9 cellular contexts compared by ENCODE assay signal in the genomic region with DNA sequence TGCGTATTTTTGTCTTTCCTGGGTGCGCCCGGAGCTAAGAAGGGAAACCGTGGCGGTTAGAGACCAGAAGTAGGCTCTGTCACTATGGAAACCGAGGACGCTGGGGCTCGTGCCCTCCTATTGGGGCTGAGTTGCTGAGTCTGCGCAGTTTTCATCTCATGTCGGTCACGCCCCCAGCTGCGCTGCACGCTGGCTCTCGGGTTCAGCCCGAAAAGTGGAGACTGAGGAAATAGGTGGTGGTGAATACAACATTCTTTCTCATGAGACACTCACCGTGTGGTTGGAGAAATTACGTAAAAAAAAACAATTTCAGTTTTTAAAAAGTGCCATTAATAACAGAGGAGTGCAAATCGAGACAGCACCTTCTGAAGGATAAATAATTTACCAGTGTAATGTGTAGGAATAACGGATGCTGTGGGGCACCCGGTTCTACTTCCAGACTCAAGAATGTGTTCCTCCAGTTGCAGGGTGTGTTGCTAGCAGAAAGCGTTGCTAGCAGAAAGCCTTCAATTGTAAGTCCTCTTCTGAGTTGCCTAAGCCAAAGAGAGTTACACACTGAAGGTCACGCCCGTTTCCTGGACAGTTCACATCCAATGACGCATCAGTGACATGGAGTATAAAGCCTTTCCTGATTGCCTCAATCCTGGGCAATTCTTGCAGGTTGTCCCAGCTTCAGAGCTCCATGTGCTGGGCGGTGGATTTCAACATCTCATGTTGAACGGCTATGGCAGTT. TPM values are rescaled to one million over a fixed set of nuclear protein-coding genes. Genes with fewer than 3 reads are reported as not detected.
DNase-seq lines count a peak whose midpoint lies in the region; ATAC-seq, FAIRE-seq and TF ChIP-seq lines count a peak whose summit lies in the region.
"Had no signal": no experiment of that assay in that cellular context is flagged by ENCODE, and none has a peak within 500 bp of the region (broad histone marks: within the 10 kb centered on the region; RNA-seq: fewer than 3 reads in every experiment).

No MANE protein-coding gene starts in this region.

- ATAC-seq in A549 (peak; percentile 98 to 99), GM18868 (IDR thresholded peaks at IDR 0.05; ENCODE audit: unreplicated experiment) (peak; percentile 92), HG03139 (IDR thresholded peaks at IDR 0.05; ENCODE audit: unreplicated experiment) (peak; percentile 93)

- TF ChIP-seq CTCF in A549 (IDR thresholded peaks at IDR 0.05) (no peak), WI38 (IDR thresholded peaks at IDR 0.05; ENCODE audit: low read depth, low read length) (no peak), bronchial epithelial cell (IDR thresholded peaks at IDR 0.05; ENCODE audit: insufficient read depth, low read length, severe bottlenecking) (no peak)

- H3K27ac ChIP-seq in A549: peak overlapping the region; percentile 62 to 79; a peak in 5 of 6 replicates

- 2% methylated on average over 26 of the region's 26 CpGs for WGBS in A549 (ENCODE audit: missing lambda C conversion rate)

- TF ChIP-seq POLR2A in A549 (IDR thresholded peaks at IDR 0.05; ENCODE audit: low read length): no peak

- FAIRE-seq in A549 (lab: Jason Lieb, UNC): no peak
- peak; percentile 99 for FAIRE-seq in bronchial epithelial cell (lab: Jason Lieb, UNC)
- FAIRE-seq: G401.6 had no signal

- no peaks in the 10 kb centered on the region for H3K27me3 ChIP-seq in bronchial epithelial cell (ENCODE audit: control insufficient read depth, insufficient read depth, low read length)

- H3K4me3 ChIP-seq in A549 (peak overlapping the region; percentile 48), WI38 (ENCODE audit: low read depth, low read length) (peak overlapping the region; percentile 58), bronchial epithelial cell (ENCODE audit: low read depth, low read length) (peak overlapping the region; percentile 46)

- TF ChIP-seq EP300 in A549 (IDR thresholded peaks at IDR 0.05): no peak

- no peak for TF ChIP-seq RAD21 in A549 (conservative IDR thresholded peaks at IDR 0.05 in 1 of 2, IDR thresholded peaks at IDR 0.05 in 1 of 2)

- peak overlapping the region; percentile 80 for H3K4me2 ChIP-seq in A549

- peaks cover 9% of the 10 kb centered on the region; the same call in 2 of the 3 replicates for H3K9me3 ChIP-seq in A549

- POLR2A ChIA-PET in A549 (lab: Yijun Ruan, JAX): interaction anchor here (0.7 to 1.4 kb wide), 2 partner anchors 26 to 49 kb away, joined by 3 to 10 read pairs; partner anchors contain the start of gene MBD1

- H3K36me3 ChIP-seq in bronchial epithelial cell (ENCODE audit: control insufficient read depth, insufficient read depth, low read length): no peaks in the 10 kb centered on the region

- H3K4me1 ChIP-seq in A549: peaks cover 9% of the 10 kb centered on the region; the same call in 2 of the 3 replicates

- peak; percentile 86 to 88 for DNase-seq in A549 (ENCODE audit: low read depth in 1 of 2, low spot score in 1 of 2)
- DNase-seq in NCI-H2196 (lab: John Stamatoyannopoulos, UW; ENCODE audit: unreplicated experiment): peak; percentile 93
- DNase-seq in bronchial epithelial cell (ENCODE audit: low read depth): peak; percentile 97
- peak; percentile 88 for DNase-seq in inferior parietal cortex (ENCODE audit: extremely low spot score)
- DNase-seq in smooth muscle cell of the brain vasculature (ENCODE audit: low read depth, low spot score): peak; percentile 57

- CTCF ChIA-PET in A549 (lab: Yijun Ruan, JAX): interaction anchor here (0.9 to 2.7 kb wide), 2 partner anchors 26 to 49 kb away, joined by 3 to 7 read pairs; no protein-coding TSS in a partner anchor

TF ChIP-seq in A549, 52 proteins besides CTCF, POLR2A, EP300 and RAD21:
- TF ChIP-seq, protein P1, sequence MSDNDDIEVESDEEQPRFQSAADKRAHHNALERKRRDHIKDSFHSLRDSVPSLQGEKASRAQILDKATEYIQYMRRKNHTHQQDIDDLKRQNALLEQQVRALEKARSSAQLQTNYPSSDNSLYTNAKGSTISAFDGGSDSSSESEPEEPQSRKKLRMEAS (IDR thresholded peaks at IDR 0.05): peak; percentile 47; the same call in 1 of the 2 replicates
- TF ChIP-seq, protein P2, sequence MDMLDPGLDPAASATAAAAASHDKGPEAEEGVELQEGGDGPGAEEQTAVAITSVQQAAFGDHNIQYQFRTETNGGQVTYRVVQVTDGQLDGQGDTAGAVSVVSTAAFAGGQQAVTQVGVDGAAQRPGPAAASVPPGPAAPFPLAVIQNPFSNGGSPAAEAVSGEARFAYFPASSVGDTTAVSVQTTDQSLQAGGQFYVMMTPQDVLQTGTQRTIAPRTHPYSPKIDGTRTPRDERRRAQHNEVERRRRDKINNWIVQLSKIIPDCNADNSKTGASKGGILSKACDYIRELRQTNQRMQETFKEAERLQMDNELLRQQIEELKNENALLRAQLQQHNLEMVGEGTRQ (IDR thresholded peaks at IDR 0.05): no peak
- TF ChIP-seq BHLHE40 (IDR thresholded peaks at IDR 0.05; ENCODE audit: low read depth, low read length) (no peak), CEBPB (IDR thresholded peaks at IDR 0.05) (peak; percentile 18 to 67; a peak in 3 of 4 replicates), MYC (IDR thresholded peaks at IDR 0.05; ENCODE audit: borderline replicate concordance, low read length) (peak; percentile 21; the same call in 1 of the 2 replicates), RFX5 (IDR thresholded peaks at IDR 0.05) (peak; percentile 86)

RNA-seq across cellular contexts. Expression of gene CXXC1, which starts 20.4 kb away (rescaled TPM):
- polyA plus RNA-seq in A549 (2011; rRNA removed): 19.1 and 21.2 TPM in 2 replicates
- polyA plus RNA-seq in A549 (2012; cell fraction: cytosol; rRNA removed): 72.5 and 73.3 TPM in 2 replicates
- 287 and 335 TPM in 2 replicates for polyA plus RNA-seq in A549 (2012; cell fraction: nucleus; rRNA removed)
- 51.2 to 57.4 TPM (median 54.3 TPM) in 3 replicates for polyA plus RNA-seq in A549 (2017; fragmentation: RNase III; extraction: RNeasy Plus Mini Kit Qiagen cat#74134 plus additional on column Dnase treatment)
- polyA minus RNA-seq in A549 (2011; rRNA and poly(A)+ RNA removed): 18.0 and 19.1 TPM in 2 replicates
- total RNA-seq in bronchial epithelial cell: 32.6 and 40.1 TPM in 2 replicates

RNA-seq across cellular contexts. Expression of gene MBD1, which starts 26.6 kb away (rescaled TPM):
- polyA plus RNA-seq in A549 (2011; rRNA removed): 27.9 and 28.6 TPM in 2 replicates
- polyA plus RNA-seq in A549 (2012; cell fraction: cytosol; rRNA removed): 33.3 and 35.1 TPM in 2 replicates
- polyA plus RNA-seq in A549 (2012; cell fraction: nucleus; rRNA removed): 99.0 and 119 TPM in 2 replicates
- 26.7 to 28.6 TPM (median 28.0 TPM) in 3 replicates for polyA plus RNA-seq in A549 (2017; fragmentation: RNase III; extraction: RNeasy Plus Mini Kit Qiagen cat#74134 plus additional on column Dnase treatment)
- polyA minus RNA-seq in A549 (2011; rRNA and poly(A)+ RNA removed): 28.9 and 34.9 TPM in 2 replicates
- total RNA-seq in bronchial epithelial cell: 127 and 221 TPM in 2 replicates

RNA-seq across cellular contexts. Expression of gene CFAP53, which starts 41.6 kb away (rescaled TPM):
- 0.38 and 0.66 TPM in 2 replicates for polyA plus RNA-seq in A549 (2011; rRNA removed)
- 0.18 and 0.21 TPM in 2 replicates for polyA plus RNA-seq in A549 (2012; cell fraction: cytosol; rRNA removed)
- polyA plus RNA-seq in A549 (2012; cell fraction: nucleus; rRNA removed): 0.05 and 0.06 TPM in 2 replicates
- polyA plus RNA-seq in A549 (2017; fragmentation: RNase III; extraction: RNeasy Plus Mini Kit Qiagen cat#74134 plus additional on column Dnase treatment): 0.45 to 0.55 TPM (median 0.54 TPM) in 3 replicates
- polyA minus RNA-seq in A549 (2011; rRNA and poly(A)+ RNA removed): 0.12 and 0.19 TPM in 2 replicates
- total RNA-seq in bronchial epithelial cell: 0.26 and 1.3 TPM in 2 replicates

Comparison
In these comparisons a context has a peak if more than half of its experiments do, and no peak if none do; other contexts are left out.
1. Peak in every context shown above with its lines: DNase-seq, ATAC-seq, H3K4me3 ChIP-seq and H3K27ac ChIP-seq.